ENCODE assay signal across 12 cellular contexts in genomic region chr14:96267336-96267735, GRCh38. TPM values are rescaled to one million over a fixed set of nuclear protein-coding genes. Genes with fewer than 3 reads are reported as not detected.
DNase-seq lines count a peak whose midpoint lies in the region; ATAC-seq and TF ChIP-seq lines count a peak whose summit lies in the region.
"Had no signal": no experiment of that assay in that cellular context is flagged by ENCODE, and none has a peak within 500 bp of the region (broad histone marks: within the 10 kb centered on the region; RNA-seq: fewer than 3 reads in every experiment).

No MANE protein-coding gene starts in this region.

- no peak for TF ChIP-seq CTCF in Peyer's patch (IDR thresholded peaks at IDR 0.05)
- TF ChIP-seq CTCF in activated CD8-positive, alpha-beta T cell treated with anti-CD3 and anti-CD28 coated beads for 36 hours (IDR thresholded peaks at IDR 0.05) = no peak

- H3K4me1 ChIP-seq in Peyer's patch = no peaks in the 10 kb centered on the region

- H3K27me3 ChIP-seq in Peyer's patch = no peaks in the 10 kb centered on the region

- H3K27me3 Mint-ChIP-seq in immature natural killer cell (ENCODE audit: low read depth in 3 of 3) = peaks cover 3 to 14% (median 5%) of the 10 kb centered on the region in 3 donors
- no peaks in the 10 kb centered on the region for H3K27me3 Mint-ChIP-seq in activated CD8-positive, alpha-beta T cell treated with anti-CD3 and anti-CD28 coated beads for 36 hours

- CTCF ChIA-PET in activated CD8-positive, alpha-beta T cell treated with anti-CD3 and anti-CD28 coated beads for 36 hours (lab: Charles Lee) = no interaction called here

- intact Hi-C loops in activated CD8-positive, alpha-beta T cell treated with anti-CD3 and anti-CD28 coated beads for 36 hours (cut with micrococcal nuclease) = no loop called here

- no peak overlapping the region for H3K27ac Mint-ChIP-seq in immature natural killer cell
- no peak overlapping the region for H3K27ac Mint-ChIP-seq in activated CD8-positive, alpha-beta T cell treated with anti-CD3 and anti-CD28 coated beads for 36 hours
- H3K27ac Mint-ChIP-seq: T-helper 1 cell treated with Interleukin-12 subunit alpha and Interleukin-12 subunit beta and Interleukin-4 antibody, amounts not matched to agents 30 μg/mL and 1 μg/mL, for 36 hours had no signal

- no peak for TF ChIP-seq POLR2A in Peyer's patch (IDR thresholded peaks at IDR 0.05)

- no peaks in the 10 kb centered on the region for H3K9me3 ChIP-seq in Peyer's patch

- no peak overlapping the region for H3K4me3 ChIP-seq in Peyer's patch

- POLR2A ChIA-PET in activated CD8-positive, alpha-beta T cell treated with anti-CD3 and anti-CD28 coated beads for 36 hours (lab: Charles Lee) = no interaction called here

- peak; percentile 75 for DNase-seq in AG20443 (ENCODE audit: low spot score)
- DNase-seq in NCI-H1048 (lab: John Stamatoyannopoulos, UW) = peak; percentile 10
- DNase-seq in T1000 (lab: John Stamatoyannopoulos, UW) = peak; percentile 26
- peak; percentile 82 for DNase-seq in iris pigment epithelial cell (ENCODE audit: low read depth)
- DNase-seq in immature natural killer cell = no peak
- no peak for DNase-seq in Peyer's patch
- DNase-seq in activated CD8-positive, alpha-beta T cell treated with anti-CD3 and anti-CD28 coated beads for 36 hours = no peak
- DNase-seq: activated gamma-delta T cell treated with Interleukin-2 at 50 U/mL for 16 hours, naive B cell had no signal

- ATAC-seq in HG02678 (IDR thresholded peaks at IDR 0.05; ENCODE audit: unreplicated experiment) = no peak
- no peak for ATAC-seq in activated CD8-positive, alpha-beta T cell treated with anti-CD3 and anti-CD28 coated beads for 36 hours

- no peaks in the 10 kb centered on the region for H3K4me1 Mint-ChIP-seq in immature natural killer cell
- no peaks in the 10 kb centered on the region for H3K4me1 Mint-ChIP-seq in activated CD8-positive, alpha-beta T cell treated with anti-CD3 and anti-CD28 coated beads for 36 hours (ENCODE audit: low read depth)
- H3K4me1 Mint-ChIP-seq: naive B cell had no signal

- H3K36me3 Mint-ChIP-seq in immature natural killer cell = no peaks in the 10 kb centered on the region
- H3K36me3 Mint-ChIP-seq in activated CD8-positive, alpha-beta T cell treated with anti-CD3 and anti-CD28 coated beads for 36 hours (ENCODE audit: low read depth) = no peaks in the 10 kb centered on the region

- peaks cover 0 to 2% (median 0%) of the 10 kb centered on the region in 6 donors for H3K9me3 Mint-ChIP-seq in immature natural killer cell
- no peaks in the 10 kb centered on the region for H3K9me3 Mint-ChIP-seq in activated CD8-positive, alpha-beta T cell treated with anti-CD3 and anti-CD28 coated beads for 36 hours

- H3K27ac ChIP-seq in Peyer's patch = no peak overlapping the region

- H3K36me3 ChIP-seq in Peyer's patch = no peaks in the 10 kb centered on the region

- H3K4me3 Mint-ChIP-seq in immature natural killer cell = no peak overlapping the region
- H3K4me3 Mint-ChIP-seq in activated CD8-positive, alpha-beta T cell treated with anti-CD3 and anti-CD28 coated beads for 36 hours = no peak overlapping the region
- H3K4me3 Mint-ChIP-seq: T-helper 1 cell treated with Interleukin-12 subunit alpha and Interleukin-12 subunit beta and Interleukin-4 antibody, amounts not matched to agents 30 μg/mL and 1 μg/mL, for 36 hours had no signal

RNA-seq across cellular contexts. Expression of gene BDKRB1, which starts 11.3 kb away (rescaled TPM):
- not detected for polyA plus RNA-seq in immature natural killer cell
- 1 to 10 TPM; 2.2 to 3.4 (median 2.8) TPM for total RNA-seq in Peyer's patch
- total RNA-seq in activated CD8-positive, alpha-beta T cell treated with anti-CD3 and anti-CD28 coated beads for 36 hours = not detected
- total RNA-seq: endothelial cell of umbilical vein had no signal
- polyA plus RNA-seq: endothelial cell of umbilical vein had no signal

Comparison
In these comparisons a context has a peak if more than half of its experiments do, and no peak if none do; other contexts are left out.
1. DNase-seq: peak in AG20443 (single experiment), NCI-H1048 (single experiment), T1000 (single experiment) and iris pigment epithelial cell (single experiment); none in immature natural killer cell (0 of 3), Peyer's patch (0 of 3) and activated CD8-positive, alpha-beta T cell treated with anti-CD3 and anti-CD28 coated beads for 36 hours (single experiment).